13 cellular contexts compared by ENCODE assay signal in genomic region chr9:4886698-4887097, GRCh38.
DNase-seq lines count a peak whose midpoint lies in the region; ATAC-seq, FAIRE-seq and TF ChIP-seq lines count a peak whose summit lies in the region.
"Had no signal": no experiment of that assay in that cellular context is flagged by ENCODE, and none has a peak within 500 bp of the region (broad histone marks: within the 10 kb centered on the region; RNA-seq: fewer than 3 reads in every experiment).

No MANE protein-coding gene starts in this region.

- peak; percentile 98 for ATAC-seq in GM19397 (IDR thresholded peaks at IDR 0.05; ENCODE audit: unreplicated experiment)
- peak; percentile 98 for ATAC-seq in HG02943 (IDR thresholded peaks at IDR 0.05; ENCODE audit: low read depth, unreplicated experiment)
- ATAC-seq in GM12878 = peak; percentile 98
- ATAC-seq: A549 had no signal

- TF ChIP-seq EP300 in GM12878 (IDR thresholded peaks at IDR 0.05; ENCODE audit: borderline replicate concordance in 1 of 2, control insufficient read depth in 1 of 2, low read depth in 2 of 2, low read length in 2 of 2) = peak in 1 of 2 experiments; percentile 41; a peak in 1 of 4 replicates

- peak; percentile 95 for FAIRE-seq in GM12878 (lab: Jason Lieb, UNC)
- FAIRE-seq in urothelium cell line (lab: Jason Lieb, UNC) = no peak
- FAIRE-seq: A549 had no signal

- CTCF ChIA-PET in GM12878 (lab: Yijun Ruan, JAX) = interaction anchor here (1.0 to 3.1 kb wide), 4 partner anchors 38 to 107 kb away, joined by 3 to 13 read pairs (median 3); no protein-coding TSS in a partner anchor

- DNase-seq in EH (ENCODE audit: low read depth) (peak; percentile 6), GM12878 (ENCODE audit: low read depth, low spot score) (peak; percentile 75), urothelium cell line (ENCODE audit: low spot score) (no peak), amniotic stem cell (lab: John Stamatoyannopoulos, UW) (no peak), activated gamma-delta T cell (lab: John Stamatoyannopoulos, UW) (no peak), spleen (no peak)
- DNase-seq: IMR-90; NCI-H345; stimulated activated CD4-positive, alpha-beta T cell treated with anti-CD3 and anti-CD28 coated beads, Interleukin-2, amount 100 ng/mL, for 24 hours; trophoblast cell had no signal

- POLR2A ChIA-PET in GM12878 (lab: Charles Lee) = interaction anchor here (0.7 kb wide), 2 partner anchors 15 to 71 kb away, joined by 3 to 5 read pairs; no protein-coding TSS in a partner anchor

- SMC1A ChIA-PET in GM12878 (lab: Charles Lee; ENCODE audit: uncharacterized antibody, unreplicated experiment) = interaction anchor here (0.7 to 2.4 kb wide), 9 partner anchors 14 to 104 kb away, joined by 3 to 9 read pairs (median 4); no protein-coding TSS in a partner anchor

- 16% methylated on average over 6 of the region's 6 CpGs for WGBS in GM12878 (ENCODE audit: insufficient coverage, insufficient replicate concordance, low lambda C conversion rate, missing lambda C conversion rate)
- 57 to 64% (median 58%) methylated on average over 6 of the region's 6 CpGs for WGBS in spleen, 5 donors

- H3K9me3 ChIP-seq in GM12878 (replicated peaks; ENCODE audit: control insufficient read depth, insufficient read depth, low read length) (no peaks in the 10 kb centered on the region), spleen (no peaks in the 10 kb centered on the region)
- H3K9me3 ChIP-seq: A549 had no signal

- H2AFZ ChIP-seq in GM12878 (ENCODE audit: control insufficient read depth, low read depth, low read length) = no peak overlapping the region

- RAD21 ChIA-PET in GM12878 (lab: Charles Lee; ENCODE audit: unreplicated experiment) = interaction anchor here (0.6 to 1.0 kb wide), 4 partner anchors 48 to 1055 kb away, joined by 3 to 5 read pairs (median 4); partner anchors contain the start of gene JAK2

- H3K27ac ChIP-seq in GM12878 (ENCODE audit: control insufficient read depth, insufficient read depth) (no peak overlapping the region), spleen (no peak overlapping the region)
- H3K27ac ChIP-seq: A549 had no signal

- H3K4me2 ChIP-seq in GM12878 (ENCODE audit: control insufficient read depth, insufficient read depth) = peak overlapping the region; percentile 10
- H3K4me2 ChIP-seq: A549 had no signal

- peaks cover 11% of the 10 kb centered on the region; the same call in 1 of the 2 replicates for H3K4me1 ChIP-seq in GM12878 (ENCODE audit: control insufficient read depth, insufficient read depth, low read length)
- H3K4me1 ChIP-seq in spleen = no peaks in the 10 kb centered on the region
- H3K4me1 ChIP-seq: A549 had no signal

- intact Hi-C loops in GM12878 (cut with micrococcal nuclease; ENCODE audit: unreplicated experiment) = loop anchor here (5.0 kb wide), 2 partner anchors 101 to 711 kb away; partner anchors contain the start of gene JAK2
- intact Hi-C loops in spleen (cut with DNase I; ENCODE audit: low total_unique reads) = no loop called here

- TF ChIP-seq CTCF in GM12878 (IDR thresholded peaks at IDR 0.05 in 2 of 3, conservative IDR thresholded peaks at IDR 0.05 in 1 of 3; ENCODE audit: control insufficient read depth in 2 of 3, extremely low read depth in 1 of 3, insufficient read depth in 1 of 3, low read depth in 3 of 3, low read length in 3 of 3) (no peak; a peak in 1 of 6 replicates), spleen (IDR thresholded peaks at IDR 0.05 in 8 of 11, conservative IDR thresholded peaks at IDR 0.05 in 3 of 11) (no peak)

- no peak overlapping the region for H3K9ac ChIP-seq in GM12878 (ENCODE audit: control insufficient read depth, insufficient read depth, low read length)

- BruUV-seq in GM12878 (replicated peaks; lab: Mats Ljungman, UMichigan) = no TSS peak

- H3K36me3 ChIP-seq in GM12878 (ENCODE audit: control insufficient read depth in 2 of 2, insufficient read depth in 2 of 2, low read length in 1 of 2) = no peaks in the 10 kb centered on the region
- peaks cover 0 to 6% (median 0%) of the 10 kb centered on the region in 6 donors for H3K36me3 ChIP-seq in spleen

- no peaks in the 10 kb centered on the region for H3K27me3 ChIP-seq in GM12878 (replicated peaks in 1 of 2; ENCODE audit: control insufficient read depth in 2 of 2, insufficient read depth in 2 of 2, low read length in 1 of 2)
- H3K27me3 ChIP-seq in spleen (replicated peaks in 1 of 7) = no peaks in the 10 kb centered on the region

- TF ChIP-seq POLR2A in GM12878 (IDR thresholded peaks at IDR 0.05; ENCODE audit: low read depth, low read length) (no peak), spleen (IDR thresholded peaks at IDR 0.05) (no peak)

- no peaks in the 10 kb centered on the region for H4K20me1 ChIP-seq in GM12878 (ENCODE audit: control insufficient read depth, insufficient read depth)

- TF ChIP-seq RAD21 in GM12878 (IDR thresholded peaks at IDR 0.05; ENCODE audit: insufficient read depth, low read depth, low read length) = no peak

- in situ Hi-C loops in GM12878 (cut with MboI) = no loop called here

- H3K79me2 ChIP-seq in GM12878 (ENCODE audit: control insufficient read depth, insufficient read depth, low read length) = no peaks in the 10 kb centered on the region

- H3K4me3 ChIP-seq in GM12878 = no peak overlapping the region
- H3K4me3 ChIP-seq in spleen = no peak overlapping the region
- H3K4me3 ChIP-seq: A549 had no signal

TF ChIP-seq in GM12878, 131 proteins besides CTCF, POLR2A, EP300 and RAD21 (continues in another document):
- peak; percentile 67 for TF ChIP-seq NR2F1 (conservative IDR thresholded peaks at IDR 0.05)
- no peak for TF ChIP-seq SUPT20H (IDR thresholded peaks at IDR 0.05; ENCODE audit: borderline replicate concordance, control insufficient read depth, low read depth, low read length)
- peak; percentile 8; the same call in 1 of the 2 replicates for TF ChIP-seq SMC3 (IDR thresholded peaks at IDR 0.05; ENCODE audit: borderline replicate concordance, low read length)
- TF ChIP-seq MTA2 (IDR thresholded peaks at IDR 0.05; ENCODE audit: low read depth) = peak; percentile 80
- TF ChIP-seq YY1 (IDR thresholded peaks at IDR 0.05; ENCODE audit: low read depth, low read length) = no peak
- TF ChIP-seq RBBP5 (conservative IDR thresholded peaks at IDR 0.05) = no peak
- no peak for TF ChIP-seq HDAC2 (IDR thresholded peaks at IDR 0.05)
- TF ChIP-seq RAD51 (IDR thresholded peaks at IDR 0.05) = peak; percentile 20; the same call in 1 of the 2 replicates
- peak; percentile 60 for TF ChIP-seq ATF7 (IDR thresholded peaks at IDR 0.05; ENCODE audit: low read depth)
- TF ChIP-seq RUNX3 (IDR thresholded peaks at IDR 0.05; ENCODE audit: low read length) = peak; percentile 68
- no peak for TF ChIP-seq CHD2 (IDR thresholded peaks at IDR 0.05; ENCODE audit: borderline replicate concordance, low read depth, low read length)
- TF ChIP-seq NFXL1 (IDR thresholded peaks at IDR 0.05; ENCODE audit: borderline replicate concordance) = no peak
- TF ChIP-seq PKNOX1 (IDR thresholded peaks at IDR 0.05) = peak; percentile 83
- TF ChIP-seq ZNF687 (IDR thresholded peaks at IDR 0.05) = peak; percentile 33; the same call in 1 of the 2 replicates
- no peak for TF ChIP-seq CHD4 (IDR thresholded peaks at IDR 0.05)
- TF ChIP-seq RELA (IDR thresholded peaks at IDR 0.05; ENCODE audit: borderline replicate concordance, partially characterized antibody) = no peak
- TF ChIP-seq ZNF24 (IDR thresholded peaks at IDR 0.05) = 0 out of 2 replicates have a peak, but pooled peaks have one; percentile 3
- no peak for TF ChIP-seq POU2F2 (IDR thresholded peaks at IDR 0.05; ENCODE audit: borderline replicate concordance, low read depth, low read length)

Comparison
In these comparisons a context has a peak if more than half of its experiments do, and no peak if none do; other contexts are left out.
1. DNase-seq: peak in EH (single experiment) and GM12878 (single experiment); none in urothelium cell line (single experiment), amniotic stem cell (single experiment), activated gamma-delta T cell (single experiment) and spleen (single experiment).
2. Peak in every context shown above with its lines, with median percentiles within 50 percentile points of each other: ATAC-seq.